In the genomic region with DNA sequence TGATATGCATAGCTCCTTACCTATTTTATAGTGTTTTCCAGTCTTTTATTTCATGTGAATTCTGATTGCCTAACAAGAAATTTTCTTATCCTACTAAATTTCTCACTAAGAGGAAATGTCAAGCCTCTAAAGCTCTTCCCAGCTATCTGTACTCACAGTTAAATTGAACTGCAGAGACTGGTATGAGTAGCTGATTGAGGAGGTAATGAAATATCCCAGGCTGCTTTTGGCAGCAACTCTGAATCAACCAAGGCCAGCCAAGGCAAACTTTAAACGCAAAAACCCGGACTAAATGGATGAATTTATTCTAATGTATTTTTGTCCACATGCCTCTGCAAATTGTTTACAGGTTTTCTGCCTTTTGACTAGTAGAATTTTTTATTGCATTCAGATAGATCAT, we compare ENCODE assay signal across 7 cellular contexts.
"Had no signal": no experiment of that assay in that cellular context is flagged by ENCODE, and none has a peak within 500 bp of the region (broad histone marks: within the 10 kb centered on the region; RNA-seq: fewer than 3 reads in every experiment).

No MANE protein-coding gene starts in this region.

- H3K4me3 ChIP-seq: GM12878 had no signal

- ATAC-seq: GM12878 had no signal

- DNase-seq: GDM1, GF-D8 had no signal

- FAIRE-seq: G401.6, GM12878, GM12891, GM12892, GM18507 had no signal
